In genomic region chr3:134059680-134060560, GRCh38 we compare ENCODE assay signal across 1 cellular context.
A peak's percentile ranks its signal among the peaks of the same experiment; 100 is the strongest.
TF ChIP-seq lines count a peak whose summit lies in the region.

No MANE protein-coding gene starts in this region.

TF ChIP-seq in HepG2, 621 proteins besides CTCF, POLR2A, EP300 and RAD21 (continued from another document and continues in another):
- TF ChIP-seq NR2F6 (IDR thresholded peaks at IDR 0.05) (peak; percentile 70; the same call in 1 of the 2 replicates), NR2F6 (CRISPR knock-in tag; IDR thresholded peaks at IDR 0.05) (peak; percentile 58), ZKSCAN8 (CRISPR knock-in tag; IDR thresholded peaks at IDR 0.05; ENCODE audit: borderline replicate concordance) (no peak), SP5 (CRISPR knock-in tag; IDR thresholded peaks at IDR 0.05; ENCODE audit: borderline replicate concordance, low read depth) (no peak), TFDP2 (CRISPR knock-in tag; IDR thresholded peaks at IDR 0.05) (no peak), MIXL1 (CRISPR knock-in tag; IDR thresholded peaks at IDR 0.05) (peak; percentile 49; the same call in 1 of the 2 replicates), ZNF580 (CRISPR knock-in tag; IDR thresholded peaks at IDR 0.05; ENCODE audit: borderline replicate concordance, low read depth) (0 out of 2 replicates have a peak, but pooled peaks have one; percentile 29), DR1 (CRISPR knock-in tag; IDR thresholded peaks at IDR 0.05) (no peak), TMF1 (CRISPR knock-in tag; IDR thresholded peaks at IDR 0.05; ENCODE audit: low read depth) (no peak), FOXP4 (CRISPR knock-in tag; IDR thresholded peaks at IDR 0.05) (peak; percentile 81), ZNF691 (CRISPR knock-in tag; IDR thresholded peaks at IDR 0.05; ENCODE audit: borderline replicate concordance, low read depth) (no peak), NR1H2 (CRISPR knock-in tag; IDR thresholded peaks at IDR 0.05; ENCODE audit: borderline replicate concordance, low read depth) (no peak), ZSCAN30 (CRISPR knock-in tag; IDR thresholded peaks at IDR 0.05) (no peak), PRDM15 (CRISPR knock-in tag; IDR thresholded peaks at IDR 0.05) (no peak), XBP1 (CRISPR knock-in tag; IDR thresholded peaks at IDR 0.05) (no peak), HNF4A (CRISPR knock-in tag; IDR thresholded peaks at IDR 0.05) (peak; percentile 90), TEAD3 (CRISPR knock-in tag; optimal IDR thresholded peaks at IDR 0.05; ENCODE audit: borderline replicate concordance) (peak; percentile 73), ZNF260 (CRISPR knock-in tag; IDR thresholded peaks at IDR 0.05; ENCODE audit: borderline replicate concordance, low read depth) (no peak), SUZ12 (IDR thresholded peaks at IDR 0.05; ENCODE audit: low read depth, low read length) (no peak), ZFP36 (IDR thresholded peaks at IDR 0.05; ENCODE audit: borderline replicate concordance, low read depth, low read length, partially characterized antibody) (no peak), ZNF597 (CRISPR knock-in tag; IDR thresholded peaks at IDR 0.05) (no peak), PHF8 (CRISPR knock-in tag; IDR thresholded peaks at IDR 0.05) (no peak), YEATS4 (CRISPR knock-in tag; IDR thresholded peaks at IDR 0.05; ENCODE audit: borderline replicate concordance) (no peak), ZBTB7B (CRISPR knock-in tag; IDR thresholded peaks at IDR 0.05) (peak; percentile 49; the same call in 1 of the 2 replicates), PPARG (CRISPR knock-in tag; conservative IDR thresholded peaks at IDR 0.05) (peak; percentile 75), BORCS8-MEF2B (CRISPR knock-in tag; IDR thresholded peaks at IDR 0.05) (0 out of 2 replicates have a peak, but pooled peaks have one; percentile 31), ZNF317 (CRISPR knock-in tag; IDR thresholded peaks at IDR 0.05) (no peak), ZNF292 (CRISPR knock-in tag; IDR thresholded peaks at IDR 0.05; ENCODE audit: borderline replicate concordance, low read depth) (0 out of 2 replicates have a peak, but pooled peaks have one; percentile 37), RBM22 (optimal IDR thresholded peaks at IDR 0.05; ENCODE audit: low read length) (no peak), ZNF772 (CRISPR knock-in tag; IDR thresholded peaks at IDR 0.05) (no peak), THAP8 (CRISPR knock-in tag; IDR thresholded peaks at IDR 0.05; ENCODE audit: borderline replicate concordance) (no peak), STAT5B (CRISPR knock-in tag; IDR thresholded peaks at IDR 0.05) (no peak), NCOA2 (CRISPR knock-in tag; IDR thresholded peaks at IDR 0.05) (peak; percentile 63), U2AF1 (optimal IDR thresholded peaks at IDR 0.05; ENCODE audit: low read depth, low read length) (no peak), LRRFIP1 (CRISPR knock-in tag; conservative IDR thresholded peaks at IDR 0.05) (no peak), RFX3 (CRISPR knock-in tag; IDR thresholded peaks at IDR 0.05) (no peak), CHCHD3 (CRISPR knock-in tag; IDR thresholded peaks at IDR 0.05) (no peak), ZNF329 (CRISPR knock-in tag; IDR thresholded peaks at IDR 0.05; ENCODE audit: low read depth) (no peak), THRA (CRISPR knock-in tag; IDR thresholded peaks at IDR 0.05; ENCODE audit: borderline replicate concordance) (0 out of 2 replicates have a peak, but pooled peaks have one; percentile 18), ZSCAN12 (CRISPR knock-in tag; IDR thresholded peaks at IDR 0.05) (no peak), ZEB1 (IDR thresholded peaks at IDR 0.05; ENCODE audit: insufficient replicate concordance, low read depth) (no peak), ZNF432 (CRISPR knock-in tag; IDR thresholded peaks at IDR 0.05; ENCODE audit: borderline replicate concordance) (no peak), MYNN (CRISPR knock-in tag; IDR thresholded peaks at IDR 0.05; ENCODE audit: low read depth) (no peak), ZFP1 (CRISPR knock-in tag; IDR thresholded peaks at IDR 0.05) (0 out of 2 replicates have a peak, but pooled peaks have one; percentile 26), ZNF414 (CRISPR knock-in tag; IDR thresholded peaks at IDR 0.05) (no peak), ZNF629 (CRISPR knock-in tag; conservative IDR thresholded peaks at IDR 0.05) (peak; percentile 22; the same call in 1 of the 2 replicates), ZXDC (CRISPR knock-in tag; IDR thresholded peaks at IDR 0.05) (no peak), ZNF678 (CRISPR knock-in tag; IDR thresholded peaks at IDR 0.05) (no peak), ZBTB1 (CRISPR knock-in tag; IDR thresholded peaks at IDR 0.05; ENCODE audit: borderline replicate concordance) (no peak), SMARCC2 (IDR thresholded peaks at IDR 0.05) (no peak)
